In the genomic region with DNA sequence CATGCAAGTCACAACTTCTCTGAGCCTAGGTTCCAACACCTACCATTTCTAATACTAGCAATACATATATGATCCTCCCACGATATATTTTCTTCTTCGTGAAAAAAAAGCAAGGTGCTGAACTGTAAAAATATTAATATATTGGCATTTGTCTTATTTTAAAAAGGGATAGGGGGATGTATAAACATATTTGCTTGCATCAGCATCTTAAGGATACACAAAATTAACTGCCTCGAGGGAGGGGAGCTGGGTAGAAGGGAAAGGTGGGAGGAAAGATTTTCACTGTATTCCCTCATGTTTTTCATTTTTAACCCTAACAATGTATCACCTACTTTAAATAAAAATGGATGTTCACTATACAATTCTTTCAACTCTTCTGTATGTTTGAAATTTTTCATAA, we compare ENCODE assay signal across 1 cellular context.
TF ChIP-seq lines count a peak whose summit lies in the region.

No MANE protein-coding gene starts in this region.

TF ChIP-seq in GM23338, 12 proteins besides CTCF, POLR2A, EP300 and RAD21 (continued from another document):
- TF ChIP-seq EZH2phosphoT487 (IDR thresholded peaks at IDR 0.05; ENCODE audit: unreplicated experiment), result no peak
- TF ChIP-seq EZH2 (IDR thresholded peaks at IDR 0.05; ENCODE audit: low read depth, unreplicated experiment), result no peak
- no peak for TF ChIP-seq STAT1 (IDR thresholded peaks at IDR 0.05; ENCODE audit: unreplicated experiment)
- TF ChIP-seq, protein P1, sequence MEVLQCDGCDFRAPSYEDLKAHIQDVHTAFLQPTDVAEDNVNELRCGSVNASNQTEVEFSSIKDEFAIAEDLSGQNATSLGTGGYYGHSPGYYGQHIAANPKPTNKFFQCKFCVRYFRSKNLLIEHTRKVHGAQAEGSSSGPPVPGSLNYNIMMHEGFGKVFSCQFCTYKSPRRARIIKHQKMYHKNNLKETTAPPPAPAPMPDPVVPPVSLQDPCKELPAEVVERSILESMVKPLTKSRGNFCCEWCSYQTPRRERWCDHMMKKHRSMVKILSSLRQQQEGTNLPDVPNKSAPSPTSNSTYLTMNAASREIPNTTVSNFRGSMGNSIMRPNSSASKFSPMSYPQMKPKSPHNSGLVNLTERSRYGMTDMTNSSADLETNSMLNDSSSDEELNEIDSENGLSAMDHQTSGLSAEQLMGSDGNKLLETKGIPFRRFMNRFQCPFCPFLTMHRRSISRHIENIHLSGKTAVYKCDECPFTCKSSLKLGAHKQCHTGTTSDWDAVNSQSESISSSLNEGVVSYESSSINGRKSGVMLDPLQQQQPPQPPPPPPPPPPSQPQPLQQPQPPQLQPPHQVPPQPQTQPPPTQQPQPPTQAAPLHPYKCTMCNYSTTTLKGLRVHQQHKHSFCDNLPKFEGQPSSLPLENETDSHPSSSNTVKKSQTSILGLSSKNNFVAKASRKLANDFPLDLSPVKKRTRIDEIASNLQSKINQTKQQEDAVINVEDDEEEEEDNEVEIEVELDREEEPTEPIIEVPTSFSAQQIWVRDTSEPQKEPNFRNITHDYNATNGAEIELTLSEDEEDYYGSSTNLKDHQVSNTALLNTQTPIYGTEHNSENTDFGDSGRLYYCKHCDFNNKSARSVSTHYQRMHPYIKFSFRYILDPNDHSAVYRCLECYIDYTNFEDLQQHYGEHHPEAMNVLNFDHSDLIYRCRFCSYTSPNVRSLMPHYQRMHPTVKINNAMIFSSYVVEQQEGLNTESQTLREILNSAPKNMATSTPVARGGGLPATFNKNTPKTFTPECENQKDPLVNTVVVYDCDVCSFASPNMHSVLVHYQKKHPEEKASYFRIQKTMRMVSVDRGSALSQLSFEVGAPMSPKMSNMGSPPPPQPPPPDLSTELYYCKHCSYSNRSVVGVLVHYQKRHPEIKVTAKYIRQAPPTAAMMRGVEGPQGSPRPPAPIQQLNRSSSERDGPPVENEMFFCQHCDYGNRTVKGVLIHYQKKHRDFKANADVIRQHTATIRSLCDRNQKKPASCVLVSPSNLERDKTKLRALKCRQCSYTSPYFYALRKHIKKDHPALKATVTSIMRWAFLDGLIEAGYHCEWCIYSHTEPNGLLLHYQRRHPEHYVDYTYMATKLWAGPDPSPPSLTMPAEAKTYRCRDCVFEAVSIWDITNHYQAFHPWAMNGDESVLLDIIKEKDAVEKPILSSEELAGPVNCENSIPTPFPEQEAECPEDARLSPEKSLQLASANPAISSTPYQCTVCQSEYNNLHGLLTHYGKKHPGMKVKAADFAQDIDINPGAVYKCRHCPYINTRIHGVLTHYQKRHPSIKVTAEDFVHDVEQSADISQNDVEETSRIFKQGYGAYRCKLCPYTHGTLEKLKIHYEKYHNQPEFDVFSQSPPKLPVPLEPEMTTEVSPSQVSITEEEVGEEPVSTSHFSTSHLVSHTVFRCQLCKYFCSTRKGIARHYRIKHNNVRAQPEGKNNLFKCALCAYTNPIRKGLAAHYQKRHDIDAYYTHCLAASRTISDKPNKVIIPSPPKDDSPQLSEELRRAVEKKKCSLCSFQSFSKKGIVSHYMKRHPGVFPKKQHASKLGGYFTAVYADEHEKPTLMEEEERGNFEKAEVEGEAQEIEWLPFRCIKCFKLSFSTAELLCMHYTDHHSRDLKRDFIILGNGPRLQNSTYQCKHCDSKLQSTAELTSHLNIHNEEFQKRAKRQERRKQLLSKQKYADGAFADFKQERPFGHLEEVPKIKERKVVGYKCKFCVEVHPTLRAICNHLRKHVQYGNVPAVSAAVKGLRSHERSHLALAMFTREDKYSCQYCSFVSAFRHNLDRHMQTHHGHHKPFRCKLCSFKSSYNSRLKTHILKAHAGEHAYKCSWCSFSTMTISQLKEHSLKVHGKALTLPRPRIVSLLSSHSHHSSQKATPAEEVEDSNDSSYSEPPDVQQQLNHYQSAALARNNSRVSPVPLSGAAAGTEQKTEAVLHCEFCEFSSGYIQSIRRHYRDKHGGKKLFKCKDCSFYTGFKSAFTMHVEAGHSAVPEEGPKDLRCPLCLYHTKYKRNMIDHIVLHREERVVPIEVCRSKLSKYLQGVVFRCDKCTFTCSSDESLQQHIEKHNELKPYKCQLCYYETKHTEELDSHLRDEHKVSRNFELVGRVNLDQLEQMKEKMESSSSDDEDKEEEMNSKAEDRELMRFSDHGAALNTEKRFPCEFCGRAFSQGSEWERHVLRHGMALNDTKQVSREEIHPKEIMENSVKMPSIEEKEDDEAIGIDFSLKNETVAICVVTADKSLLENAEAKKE (CRISPR knock-in tag; IDR thresholded peaks at IDR 0.05), result no peak
- TF ChIP-seq ZNF331 (CRISPR knock-in tag; IDR thresholded peaks at IDR 0.05; ENCODE audit: low read depth), result no peak
